In the genomic region with DNA sequence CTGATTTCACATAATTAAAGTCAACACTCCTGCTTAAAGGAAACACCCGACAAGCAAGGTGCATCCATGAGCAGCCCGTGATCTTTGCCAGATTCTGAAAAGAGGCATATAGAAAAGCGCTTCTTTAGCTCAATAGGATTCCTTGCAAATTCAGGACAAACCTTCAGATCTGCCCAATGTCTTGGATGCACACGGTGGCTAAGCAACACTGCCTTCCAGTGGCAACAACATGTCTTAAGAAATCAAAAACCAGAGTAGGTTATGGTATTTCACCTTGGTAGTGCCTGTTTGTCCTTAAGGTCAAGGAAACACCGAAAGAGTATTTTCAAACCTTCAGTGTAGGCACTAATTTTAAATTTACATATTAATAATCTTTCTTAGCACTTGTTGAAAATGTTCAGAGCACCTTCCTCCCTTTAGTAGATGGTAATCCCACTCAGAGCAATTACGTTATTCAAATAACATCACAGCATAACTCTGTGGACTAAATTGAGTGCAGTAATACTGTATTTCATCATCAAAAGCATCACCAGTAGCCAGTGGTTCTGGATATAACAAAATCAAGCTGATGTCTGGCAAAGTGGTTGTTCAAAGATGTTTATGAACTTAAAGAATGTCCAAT, we compare ENCODE assay signal across 9 cellular contexts. TPM values are rescaled to one million over a fixed set of nuclear protein-coding genes. Genes with fewer than 3 reads are reported as not detected.
DNase-seq lines count a peak whose midpoint lies in the region; ATAC-seq and TF ChIP-seq lines count a peak whose summit lies in the region.
"Had no signal": no experiment of that assay in that cellular context is flagged by ENCODE, and none has a peak within 500 bp of the region (broad histone marks: within the 10 kb centered on the region; RNA-seq: fewer than 3 reads in every experiment).

No MANE protein-coding gene starts in this region.

- no peaks in the 10 kb centered on the region for H3K36me3 Mint-ChIP-seq in endothelial cell (ENCODE audit: low read depth, unreplicated experiment)
- no peaks in the 10 kb centered on the region for H3K36me3 Mint-ChIP-seq in CD14-positive monocyte

- H3K9me3 ChIP-seq in parathyroid adenoma (ENCODE audit: control insufficient read depth, low read length) = no peaks in the 10 kb centered on the region

- no peak overlapping the region for H2AFZ ChIP-seq in parathyroid adenoma

- no peak for ATAC-seq in GM18511 (IDR thresholded peaks at IDR 0.05; ENCODE audit: unreplicated experiment)

- no peak overlapping the region for H3K4me2 ChIP-seq in parathyroid adenoma (ENCODE audit: low read length)

- H3K27ac ChIP-seq in parathyroid adenoma = no peak overlapping the region

- CTCF ChIA-PET in GM10248 (lab: Yijun Ruan, JAX) = interaction anchor here (0.9 to 4.3 kb wide), 7 partner anchors 9 to 1033 kb away, joined by 3 to 42 read pairs (median 4); no protein-coding TSS in a partner anchor

- POLR2A ChIA-PET in GM10248 (lab: Yijun Ruan, JAX) = no interaction called here

- intact Hi-C loops in CD14-positive monocyte (cut with micrococcal nuclease) = no loop called here

- H3K79me2 ChIP-seq in parathyroid adenoma = no peaks in the 10 kb centered on the region

- H3K4me1 ChIP-seq in parathyroid adenoma = no peaks in the 10 kb centered on the region

- no peak overlapping the region for H3K27ac Mint-ChIP-seq in endothelial cell (ENCODE audit: unreplicated experiment)
- no peak overlapping the region for H3K27ac Mint-ChIP-seq in CD14-positive monocyte

- no peak overlapping the region for H3K4me3 ChIP-seq in parathyroid adenoma (ENCODE audit: low read depth, low read length)

- peaks cover 3% of the 10 kb centered on the region for H3K27me3 Mint-ChIP-seq in endothelial cell (ENCODE audit: unreplicated experiment)
- peaks cover 0 to 21% (median 4%) of the 10 kb centered on the region in 3 donors for H3K27me3 Mint-ChIP-seq in CD14-positive monocyte (ENCODE audit: low read depth in 3 of 3)

- H3K4me1 Mint-ChIP-seq in endothelial cell (ENCODE audit: unreplicated experiment) (peaks cover 2% of the 10 kb centered on the region), CD14-positive monocyte (no peaks in the 10 kb centered on the region)

- DNase-seq in GM10248 (ENCODE audit: extremely low spot score) (no peak), NCI-H2227 treated with DMSO at 0.1 percent for 48 hours (lab: John Stamatoyannopoulos, UW) (peak; percentile 31), endothelial cell (ENCODE audit: low spot score) (peak; percentile 37), HK-2 (ENCODE audit: unreplicated experiment) (no peak), SKM-1 treated with dmso at 0.1 percent for 144 hours (lab: John Stamatoyannopoulos, UW; ENCODE audit: unreplicated experiment) (no peak), CD14-positive monocyte (ENCODE audit: low spot score) (no peak)
- DNase-seq: RPMI8226 had no signal

- no peaks in the 10 kb centered on the region for H3K36me3 ChIP-seq in parathyroid adenoma (ENCODE audit: control insufficient read depth, insufficient read depth, low read length)

- H3K27me3 ChIP-seq in parathyroid adenoma (ENCODE audit: control insufficient read depth, insufficient read depth, low read length) = no peaks in the 10 kb centered on the region

- TF ChIP-seq CTCF in GM10248 (IDR thresholded peaks at IDR 0.05; ENCODE audit: control extremely low read depth, extremely low read depth, low read depth, missing control alignments) (peak; percentile 44), endothelial cell (IDR thresholded peaks at IDR 0.05; ENCODE audit: unreplicated experiment) (peak; percentile 19), parathyroid adenoma (IDR thresholded peaks at IDR 0.05) (peak; percentile 5), CD14-positive monocyte (IDR thresholded peaks at IDR 0.05) (no peak)

- H3K9ac ChIP-seq in parathyroid adenoma = no peak overlapping the region

- H3K9me3 Mint-ChIP-seq in endothelial cell (ENCODE audit: unreplicated experiment) = no peaks in the 10 kb centered on the region
- peaks cover 0 to 2% (median 0%) of the 10 kb centered on the region in 7 donors for H3K9me3 Mint-ChIP-seq in CD14-positive monocyte

- H3K4me3 Mint-ChIP-seq in endothelial cell (ENCODE audit: unreplicated experiment) (no peak overlapping the region), CD14-positive monocyte (no peak overlapping the region)

RNA-seq across cellular contexts. Expression of a gene that starts 58.0 kb away (rescaled TPM):
- 12.2 TPM for total RNA-seq in endothelial cell (ENCODE audit: unreplicated experiment)
- polyA plus RNA-seq in CD14-positive monocyte = 1 to 10 TPM in 1 of 2 donors, under 1 TPM in 1; 0.65 to 1.8 TPM

Comparison
In these comparisons a context has a peak if more than half of its experiments do, and no peak if none do; other contexts are left out.
1. DNase-seq: peak in NCI-H2227 treated with DMSO at 0.1 percent for 48 hours (single experiment) and endothelial cell (single experiment); none in GM10248 (single experiment), HK-2 (single experiment), SKM-1 treated with dmso at 0.1 percent for 144 hours (single experiment) and CD14-positive monocyte (single experiment).